Comparison of ENCODE assay signal across 13 cellular contexts in genomic region chr17:45155483-45155882, GRCh38. TPM values are rescaled to one million over a fixed set of nuclear protein-coding genes. Genes with fewer than 3 reads are reported as not detected.
DNase-seq lines count a peak whose midpoint lies in the region; ATAC-seq and TF ChIP-seq lines count a peak whose summit lies in the region.
"Had no signal": no experiment of that assay in that cellular context is flagged by ENCODE, and none has a peak within 500 bp of the region (broad histone marks: within the 10 kb centered on the region; RNA-seq: fewer than 3 reads in every experiment).

No MANE protein-coding gene starts in this region.

- H3K27me3 ChIP-seq in cardiac muscle cell (no peaks in the 10 kb centered on the region), heart right ventricle (no peaks in the 10 kb centered on the region), Panc1 (ENCODE audit: control insufficient read depth, insufficient read depth, low read length) (no peaks in the 10 kb centered on the region), left lung (no peaks in the 10 kb centered on the region), tibial artery (no peaks in the 10 kb centered on the region), mesenchymal stem cell (ENCODE audit: control insufficient read depth in 1 of 2, insufficient read depth in 1 of 2, low read length in 2 of 2) (no peaks in the 10 kb centered on the region)
- H3K27me3 ChIP-seq: testis had no signal

- no peak overlapping the region for H3K18ac ChIP-seq in mesenchymal stem cell (ENCODE audit: low read depth in 1 of 2, low read length in 2 of 2)

- H3K14ac ChIP-seq in mesenchymal stem cell (ENCODE audit: low read length in 2 of 2) = no peak overlapping the region

- POLR2A ChIA-PET in Panc1 (lab: Charles Lee) = no interaction called here

- H3K36me3 ChIP-seq in cardiac muscle cell (no peaks in the 10 kb centered on the region), heart right ventricle (peaks cover 0 to 7% (median 0%) of the 10 kb centered on the region in 9 donors), Panc1 (ENCODE audit: control insufficient read depth, insufficient read depth, low read length) (peaks cover 4% of the 10 kb centered on the region), left lung (no peaks in the 10 kb centered on the region), tibial artery (no peaks in the 10 kb centered on the region), mesenchymal stem cell (ENCODE audit: control insufficient read depth in 1 of 2, insufficient read depth in 2 of 2, low read depth in 1 of 2, low read length in 2 of 2) (peaks cover 4 to 11% of the 10 kb centered on the region in 2 experiments)

- H3K4me3 ChIP-seq in cardiac muscle cell (no peak overlapping the region), heart right ventricle (no peak overlapping the region), Panc1 (ENCODE audit: low read depth in 2 of 2, low read length in 2 of 2) (no peak overlapping the region), left lung (no peak overlapping the region), tibial artery (no peak overlapping the region), mesenchymal stem cell (ENCODE audit: insufficient read depth in 1 of 2, low read depth in 1 of 2, low read length in 2 of 2) (no peak overlapping the region)
- H3K4me3 ChIP-seq: testis had no signal

- H3K9me3 ChIP-seq in cardiac muscle cell (ENCODE audit: low read depth) (no peaks in the 10 kb centered on the region), heart right ventricle (no peaks in the 10 kb centered on the region), Panc1 (ENCODE audit: control insufficient read depth, insufficient read depth, low read depth, low read length) (no peaks in the 10 kb centered on the region), left lung (no peaks in the 10 kb centered on the region), tibial artery (no peaks in the 10 kb centered on the region), mesenchymal stem cell (ENCODE audit: control insufficient read depth, low read length) (no peaks in the 10 kb centered on the region)
- H3K9me3 ChIP-seq: testis had no signal

- H4K8ac ChIP-seq in mesenchymal stem cell (ENCODE audit: low read length) = no peak overlapping the region

- H4K91ac ChIP-seq in mesenchymal stem cell (ENCODE audit: low read length) = no peak overlapping the region

- no peak for ATAC-seq in heart right ventricle
- ATAC-seq in Panc1 = no peak
- ATAC-seq in left lung = peak; percentile 19

- H2BK5ac ChIP-seq in mesenchymal stem cell (ENCODE audit: low read depth, low read length, poor library complexity, severe bottlenecking) = no peak overlapping the region

- TF ChIP-seq CTCF in cardiac muscle cell (IDR thresholded peaks at IDR 0.05; ENCODE audit: low read depth, low read length) (no peak), heart right ventricle (IDR thresholded peaks at IDR 0.05) (no peak), Panc1 (IDR thresholded peaks at IDR 0.05) (no peak), left lung (IDR thresholded peaks at IDR 0.05) (no peak), tibial artery (IDR thresholded peaks at IDR 0.05) (no peak)

- BruUV-seq in Panc1 (replicated peaks; lab: Mats Ljungman, UMichigan) = no TSS peak

- no peak overlapping the region for H2BK15ac ChIP-seq in mesenchymal stem cell (ENCODE audit: low read depth, poor library complexity, severe bottlenecking)

- no peak overlapping the region for H3K4me2 ChIP-seq in mesenchymal stem cell (ENCODE audit: low read length, poor library complexity, severe bottlenecking)

- H3K9ac ChIP-seq in mesenchymal stem cell (ENCODE audit: low read length) = no peak overlapping the region
- H3K9ac ChIP-seq: parathyroid adenoma had no signal

- CTCF ChIA-PET in Panc1 (lab: Charles Lee) = interaction anchor here (0.9 kb wide), 1 partner anchor 42 kb away, joined by 4 read pairs; no protein-coding TSS in a partner anchor

- H3K4ac ChIP-seq in mesenchymal stem cell (ENCODE audit: low read depth in 1 of 2, low read length in 2 of 2) = no peak overlapping the region

- H3K79me1 ChIP-seq in mesenchymal stem cell (replicated peaks; ENCODE audit: low read length, poor library complexity, severe bottlenecking) = peaks cover 12% of the 10 kb centered on the region

- no peak overlapping the region for H2BK120ac ChIP-seq in mesenchymal stem cell (ENCODE audit: low read depth, low read length)

- no peak overlapping the region for H2AK5ac ChIP-seq in mesenchymal stem cell (ENCODE audit: low read length, severe bottlenecking)

- WGBS in heart right ventricle, 2 donors = 85 to 94% methylated on average over 2 of the region's 2 CpGs
- WGBS in mesenchymal stem cell = 92% methylated on average over 2 of the region's 2 CpGs

- H3K23ac ChIP-seq in mesenchymal stem cell (ENCODE audit: low read length in 2 of 2) = no peak overlapping the region

- H2AFZ ChIP-seq in mesenchymal stem cell (ENCODE audit: low read depth, low read length) = no peak overlapping the region
- H2AFZ ChIP-seq: parathyroid adenoma had no signal

- intact Hi-C loops in heart right ventricle (cut with DNase I) = no loop called here
- intact Hi-C loops in Panc1 (cut with micrococcal nuclease; ENCODE audit: unreplicated experiment) = no loop called here
- intact Hi-C loops in left lung (cut with DNase I) = no loop called here
- intact Hi-C loops in tibial artery (cut with DNase I; ENCODE audit: low total_unique reads) = no loop called here

- peak overlapping the region; percentile 81 for H3K27ac ChIP-seq in cardiac muscle cell
- H3K27ac ChIP-seq in heart right ventricle = peak overlapping the region in 4 of 10 donors; percentile 3 to 48 (median 32)
- peak overlapping the region; percentile 67; the same call in 1 of the 2 replicates for H3K27ac ChIP-seq in Panc1 (ENCODE audit: low read length)
- H3K27ac ChIP-seq in left lung = peak overlapping the region in 1 of 2 donors; percentile 45
- peak overlapping the region; percentile 9 to 26 for H3K27ac ChIP-seq in tibial artery
- no peak overlapping the region for H3K27ac ChIP-seq in mesenchymal stem cell (ENCODE audit: low read length, poor library complexity, severe bottlenecking)
- H3K27ac ChIP-seq: parathyroid adenoma, testis had no signal

- no peak overlapping the region for H2BK12ac ChIP-seq in mesenchymal stem cell (ENCODE audit: low read length in 2 of 2)

- H3K4me1 ChIP-seq in cardiac muscle cell (ENCODE audit: low read depth) (peaks cover 29% of the 10 kb centered on the region), heart right ventricle (peaks cover 17 to 86% (median 68%) of the 10 kb centered on the region in 9 donors), Panc1 (ENCODE audit: control insufficient read depth, insufficient read depth, low read length) (peaks cover 20% of the 10 kb centered on the region), left lung (peaks cover 32 to 77% of the 10 kb centered on the region in 2 donors), tibial artery (peaks cover 0 to 89% (median 55%) of the 10 kb centered on the region in 4 donors), mesenchymal stem cell (ENCODE audit: control insufficient read depth, insufficient read depth, low read depth, low read length) (peaks cover 7% of the 10 kb centered on the region)

- in situ Hi-C loops in Panc1 (cut with HindIII; ENCODE audit: low pct_unique_long_range_greater_than_20kb, low sequenced_read_pairs) = no loop called here

- DNase-seq in cardiac muscle cell (ENCODE audit: low read depth in 1 of 2, low spot score in 1 of 2) = no peak
- no peak for DNase-seq in heart right ventricle
- no peak for DNase-seq in Panc1 (ENCODE audit: low read depth, low spot score)
- DNase-seq in left lung = no peak
- DNase-seq in tibial artery = no peak
- DNase-seq in mesenchymal stem cell = no peak
- no peak for DNase-seq in dermis blood vessel endothelial cell
- no peak for DNase-seq in hippocampal formation (lab: John Stamatoyannopoulos, UW)
- DNase-seq: MV-4-11; NK-92 treated with Interleukin-12 subunit alpha and Interleukin-12 subunit beta, amount 100 ng/mL, for 24 hours; stimulated activated CD4-positive, alpha-beta T cell treated with anti-CD3 and anti-CD28 coated beads, Interleukin-15, amount 100 ng/mL, for 24 hours; testis had no signal

RNA-seq across cellular contexts. Expression of gene HEXIM2, which starts 6.2 kb away (rescaled TPM):
- 17.6 and 21.3 TPM in 2 replicates for total RNA-seq in cardiac muscle cell
- 14.5 and 22.3 TPM in 2 replicates for polyA plus RNA-seq in cardiac muscle cell
- total RNA-seq in heart right ventricle = 10 to 100 TPM in 1 of 10 donors, 1 to 10 TPM in 9; 4.6 to 10.3 (median 6.3) TPM
- 1 to 10 TPM; 3.0 to 6.4 TPM for polyA plus RNA-seq in heart right ventricle
- total RNA-seq in Panc1 (2021; ENCODE audit: unreplicated experiment) = 4.5 TPM
- 10.5 TPM for polyA plus RNA-seq in Panc1 (2012; ENCODE audit: insufficient read length)
- total RNA-seq in left lung = 1 to 10 TPM; 5.4 to 6.0 TPM
- polyA plus RNA-seq in mesenchymal stem cell (2013, experiment 1 of 2) = 2.2 TPM
- 2.6 TPM for polyA plus RNA-seq in mesenchymal stem cell (2013, experiment 2 of 2)
- 4.1 and 4.8 TPM in 2 replicates for total RNA-seq in dermis blood vessel endothelial cell

RNA-seq across cellular contexts. Expression of gene HEXIM1, which starts 7.2 kb away (rescaled TPM):
- total RNA-seq in cardiac muscle cell = 20.9 and 34.8 TPM in 2 replicates
- polyA plus RNA-seq in cardiac muscle cell = 17.7 and 17.9 TPM in 2 replicates
- 10 to 100 TPM; 17.0 to 37.4 (median 20.1) TPM for total RNA-seq in heart right ventricle
- polyA plus RNA-seq in heart right ventricle = 10 to 100 TPM in 1 of 2 donors, 1 to 10 TPM in 1; 8.4 to 11.0 TPM
- total RNA-seq in Panc1 (2021; ENCODE audit: unreplicated experiment) = 59.1 TPM
- polyA plus RNA-seq in Panc1 (2012; ENCODE audit: insufficient read length) = 80.0 TPM
- 10 to 100 TPM; 27.3 to 34.6 TPM for total RNA-seq in left lung
- 23.8 TPM for polyA plus RNA-seq in mesenchymal stem cell (2013, experiment 1 of 2)
- polyA plus RNA-seq in mesenchymal stem cell (2013, experiment 2 of 2) = 23.7 TPM
- total RNA-seq in dermis blood vessel endothelial cell = 7.0 and 11.0 TPM in 2 replicates

RNA-seq across cellular contexts. Expression of gene ACBD4, which starts 20.0 kb away (rescaled TPM):
- total RNA-seq in cardiac muscle cell (16.3 and 29.3 TPM in 2 replicates), heart right ventricle (1 to 10 TPM; 6.1 to 9.7 (median 7.3) TPM), Panc1 (2021; ENCODE audit: unreplicated experiment) (7.7 TPM), left lung (10 to 100 TPM; 10.6 to 15.7 TPM), dermis blood vessel endothelial cell (4.5 and 4.9 TPM in 2 replicates)
- polyA plus RNA-seq in cardiac muscle cell (20.5 and 30.5 TPM in 2 replicates), heart right ventricle (10 to 100 TPM in 1 of 2 donors, 1 to 10 TPM in 1; 4.2 to 16.7 TPM)
- 10.3 TPM for polyA plus RNA-seq in Panc1 (2012; ENCODE audit: insufficient read length)
- polyA plus RNA-seq in mesenchymal stem cell (2013, experiment 1 of 2) = 3.8 TPM
- 4.1 TPM for polyA plus RNA-seq in mesenchymal stem cell (2013, experiment 2 of 2)

RNA-seq across cellular contexts. Expression of gene PLCD3, which starts 23.2 kb away (rescaled TPM):
- 41.0 and 66.3 TPM in 2 replicates for total RNA-seq in cardiac muscle cell
- 36.0 and 41.7 TPM in 2 replicates for polyA plus RNA-seq in cardiac muscle cell
- total RNA-seq in heart right ventricle = 100 to 1,000 TPM in 9 of 10 donors, 10 to 100 TPM in 1; 87.2 to 188 (median 115) TPM
- polyA plus RNA-seq in heart right ventricle = 10 to 100 TPM; 44.6 to 72.3 TPM
- 125 TPM for total RNA-seq in Panc1 (2021; ENCODE audit: unreplicated experiment)
- polyA plus RNA-seq in Panc1 (2012; ENCODE audit: insufficient read length) = 158 TPM
- total RNA-seq in left lung = 10 to 100 TPM; 41.0 to 49.1 TPM
- 63.5 TPM for polyA plus RNA-seq in mesenchymal stem cell (2013, experiment 1 of 2)
- polyA plus RNA-seq in mesenchymal stem cell (2013, experiment 2 of 2) = 58.4 TPM
- total RNA-seq in dermis blood vessel endothelial cell = 51.3 and 51.4 TPM in 2 replicates
